In the genomic region with DNA sequence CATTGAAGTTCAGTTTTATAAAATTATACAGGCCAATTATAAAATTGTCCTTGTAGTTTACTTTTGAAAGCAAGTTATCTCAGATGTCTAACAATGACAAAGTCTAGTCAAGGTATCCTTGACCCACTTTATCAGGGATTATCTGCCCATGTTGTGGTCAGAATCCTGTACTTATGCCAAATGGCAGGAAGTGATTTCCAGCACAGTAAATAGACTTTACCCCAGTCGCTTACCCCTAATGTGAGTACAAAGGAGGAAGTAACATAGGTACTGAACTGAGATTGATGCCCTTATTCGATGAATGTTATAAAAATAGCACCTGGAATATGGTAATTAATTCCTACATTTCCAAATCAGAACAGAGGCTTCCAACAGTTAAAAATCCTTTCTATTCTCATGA, we compare ENCODE assay signal across 20 cellular contexts.
DNase-seq lines count a peak whose midpoint lies in the region; ATAC-seq and TF ChIP-seq lines count a peak whose summit lies in the region.
"Had no signal": no experiment of that assay in that cellular context is flagged by ENCODE, and none has a peak within 500 bp of the region (broad histone marks: within the 10 kb centered on the region; RNA-seq: fewer than 3 reads in every experiment).

No MANE protein-coding gene starts in this region.

- H3K36me3 ChIP-seq in Karpas-422 (ENCODE audit: insufficient read depth, low read length) (no peaks in the 10 kb centered on the region), PC-3 (ENCODE audit: low read depth, low read length) (no peaks in the 10 kb centered on the region), MG63 (no peaks in the 10 kb centered on the region), SK-N-SH (replicated peaks in 1 of 2; ENCODE audit: control insufficient read depth in 1 of 2, insufficient read depth in 2 of 2, low read length in 1 of 2) (no peaks in the 10 kb centered on the region)

- WGBS in SK-N-SH (ENCODE audit: low lambda C conversion rate), result 8% methylated on average over 2 of the region's 2 CpGs

- no peak for TF ChIP-seq RAD21 in SK-N-SH (IDR thresholded peaks at IDR 0.05; ENCODE audit: low read length)

- H3K9me3 ChIP-seq in Karpas-422 (ENCODE audit: low read length), result peaks cover 62% of the 10 kb centered on the region
- H3K9me3 ChIP-seq in PC-3 (ENCODE audit: low read length), result no peaks in the 10 kb centered on the region
- no peaks in the 10 kb centered on the region for H3K9me3 ChIP-seq in MG63
- no peaks in the 10 kb centered on the region for H3K9me3 ChIP-seq in SK-N-SH
- H3K9me3 ChIP-seq: Caco-2 had no signal

- H3K27me3 Mint-ChIP-seq in Calu3 (ENCODE audit: unreplicated experiment), result no peaks in the 10 kb centered on the region
- H3K27me3 Mint-ChIP-seq: CD4-positive, alpha-beta T cell had no signal

- no peaks in the 10 kb centered on the region for H3K4me1 ChIP-seq in Karpas-422 (ENCODE audit: low read length)
- peaks cover 11% of the 10 kb centered on the region for H3K4me1 ChIP-seq in PC-3 (ENCODE audit: insufficient read depth, low read length)
- no peaks in the 10 kb centered on the region for H3K4me1 ChIP-seq in SK-N-SH (ENCODE audit: control insufficient read depth in 1 of 2, insufficient read depth in 2 of 2, low read depth in 1 of 2, low read length in 1 of 2)
- H3K4me1 ChIP-seq: Caco-2 had no signal

- H3K4me2 ChIP-seq in Karpas-422 (ENCODE audit: low read depth, low read length, poor library complexity, severe bottlenecking) (no peak overlapping the region), PC-3 (ENCODE audit: low read length) (peak overlapping the region; percentile 27), SK-N-SH (no peak overlapping the region)

- H3K27me3 ChIP-seq in Karpas-422 (ENCODE audit: low read length) (no peaks in the 10 kb centered on the region), PC-3 (ENCODE audit: low read length) (no peaks in the 10 kb centered on the region), MG63 (no peaks in the 10 kb centered on the region), SK-N-SH (ENCODE audit: insufficient read depth) (no peaks in the 10 kb centered on the region)

- H3F3A ChIP-seq in PC-3 (ENCODE audit: low read length, unreplicated experiment) (no peaks in the 10 kb centered on the region), SK-N-SH (replicated peaks; ENCODE audit: insufficient read depth) (no peaks in the 10 kb centered on the region)

- H3K9me3 Mint-ChIP-seq in Calu3 (ENCODE audit: low read depth, unreplicated experiment), result peaks cover 2% of the 10 kb centered on the region

- no TSS peak for BruUV-seq in Calu3 (replicated peaks; lab: Mats Ljungman, UMichigan)
- BruUV-seq in PC-3 (replicated peaks; lab: Mats Ljungman, UMichigan), result no TSS peak

- no peak overlapping the region for H3K27ac ChIP-seq in Karpas-422 (ENCODE audit: low read length)
- no peak overlapping the region for H3K27ac ChIP-seq in PC-3 (ENCODE audit: low read length)
- H3K27ac ChIP-seq in SK-N-SH (ENCODE audit: low read depth in 2 of 2, low read length in 1 of 2), result no peak overlapping the region
- H3K27ac ChIP-seq: C4-2B, GM23248, HL-60 had no signal

- CTCF ChIA-PET in Calu3 (lab: Charles Lee), result no interaction called here
- CTCF ChIA-PET in PC-3 (lab: Charles Lee), result no interaction called here
- CTCF ChIA-PET in SK-N-SH (lab: Yijun Ruan, JAX), result no interaction called here

- no peak for TF ChIP-seq EP300 in SK-N-SH (IDR thresholded peaks at IDR 0.05; ENCODE audit: borderline replicate concordance in 1 of 2, low read depth in 1 of 2, low read length in 1 of 2)

- DNase-seq in Calu3 (no peak), Karpas-422 (no peak), PC-3 (peak; percentile 56), mucosa of gallbladder (ENCODE audit: low spot score) (peak; percentile 25), MG63 (no peak), NOMO-1 treated with dmso at 0.1 percent for 144 hours (lab: John Stamatoyannopoulos, UW; ENCODE audit: unreplicated experiment) (no peak), SK-N-SH (no peak)
- DNase-seq: AML-193; Caco-2; CD4-positive, alpha-beta T cell; DMS153; DND-41; EL; GM23248; HCEC 1CT; KG1 had no signal

- H3K79me2 ChIP-seq in Karpas-422 (ENCODE audit: low read length), result no peaks in the 10 kb centered on the region
- no peaks in the 10 kb centered on the region for H3K79me2 ChIP-seq in PC-3 (ENCODE audit: low read length)
- H3K79me2 ChIP-seq in SK-N-SH (ENCODE audit: insufficient read depth), result no peaks in the 10 kb centered on the region

- H3K9me2 ChIP-seq in Karpas-422 (replicated peaks; ENCODE audit: insufficient read depth, low read length) (no peaks in the 10 kb centered on the region), PC-3 (replicated peaks; ENCODE audit: low read length) (no peaks in the 10 kb centered on the region), SK-N-SH (no peaks in the 10 kb centered on the region)

- H3K9ac ChIP-seq in Karpas-422 (ENCODE audit: low read length), result no peak overlapping the region
- no peak overlapping the region for H3K9ac ChIP-seq in PC-3 (ENCODE audit: low read length)
- no peak overlapping the region for H3K9ac ChIP-seq in SK-N-SH
- H3K9ac ChIP-seq: GM23248 had no signal

- 0 out of 2 replicates have a peak overlapping the region, but pooled peaks have one; percentile 4 for H3K4me3 ChIP-seq in Karpas-422 (ENCODE audit: low read length)
- no peak overlapping the region for H3K4me3 ChIP-seq in PC-3 (ENCODE audit: low read length)
- no peak overlapping the region for H3K4me3 ChIP-seq in MG63
- no peak overlapping the region for H3K4me3 ChIP-seq in SK-N-SH (ENCODE audit: low read depth in 2 of 2, low read length in 1 of 2)
- H3K4me3 ChIP-seq: GM12878, GM23248 had no signal

- peak overlapping the region; percentile 58 for H3K27ac Mint-ChIP-seq in Calu3 (ENCODE audit: unreplicated experiment)
- H3K27ac Mint-ChIP-seq: CD4-positive, alpha-beta T cell had no signal

- H4K20me1 ChIP-seq in Karpas-422 (ENCODE audit: insufficient read depth, low read depth, low read length) (no peaks in the 10 kb centered on the region), PC-3 (ENCODE audit: low read length) (no peaks in the 10 kb centered on the region), SK-N-SH (ENCODE audit: insufficient read depth) (no peaks in the 10 kb centered on the region)

- H3K4me1 Mint-ChIP-seq in Calu3 (ENCODE audit: low read depth, unreplicated experiment), result peaks cover 9% of the 10 kb centered on the region

- intact Hi-C loops in Calu3 (cut with micrococcal nuclease; ENCODE audit: unreplicated experiment) (no loop called here), PC-3 (cut with micrococcal nuclease) (no loop called here)

- POLR2A ChIA-PET in PC-3 (lab: Charles Lee; ENCODE audit: unreplicated experiment), result no interaction called here
- POLR2A ChIA-PET in SK-N-SH (lab: Yijun Ruan, JAX), result no interaction called here

- TF ChIP-seq CTCF in Calu3 (IDR thresholded peaks at IDR 0.05; ENCODE audit: unreplicated experiment), result no peak
- TF ChIP-seq CTCF in PC-3 (conservative IDR thresholded peaks at IDR 0.05; ENCODE audit: low read depth, low read length), result no peak
- no peak for TF ChIP-seq CTCF in SK-N-SH (IDR thresholded peaks at IDR 0.05)

- H2AFZ ChIP-seq in Karpas-422 (ENCODE audit: low read length) (no peak overlapping the region; the same call in 1 of the 2 replicates), PC-3 (ENCODE audit: low read length) (no peak overlapping the region), SK-N-SH (ENCODE audit: low read depth) (no peak overlapping the region)
- H2AFZ ChIP-seq: GM23248 had no signal

- H3K4me3 Mint-ChIP-seq in Calu3 (ENCODE audit: low read depth, unreplicated experiment), result no peak overlapping the region
- H3K4me3 Mint-ChIP-seq: CD4-positive, alpha-beta T cell had no signal

- H3K36me3 Mint-ChIP-seq in Calu3 (ENCODE audit: insufficient read depth, unreplicated experiment), result no peaks in the 10 kb centered on the region

- ATAC-seq in PC-3 (no peak; the same call in 1 of the 2 replicates), GM21825 (IDR thresholded peaks at IDR 0.05; ENCODE audit: unreplicated experiment) (no peak)
- ATAC-seq: GM12878 had no signal

TF ChIP-seq in SK-N-SH, 30 proteins besides CTCF, POLR2A, EP300 and RAD21:
- TF ChIP-seq RFX5 (IDR thresholded peaks at IDR 0.05; ENCODE audit: low read length) (no peak), JUND (IDR thresholded peaks at IDR 0.05) (no peak), TEAD4 (IDR thresholded peaks at IDR 0.05; ENCODE audit: borderline replicate concordance, insufficient read depth) (no peak), SIN3A (IDR thresholded peaks at IDR 0.05; ENCODE audit: borderline replicate concordance, low read depth, low read length) (no peak), EZH2phosphoT487 (IDR thresholded peaks at IDR 0.05; ENCODE audit: borderline replicate concordance, low read depth) (no peak)

Comparison
In these comparisons a context has a peak if more than half of its experiments do, and no peak if none do; other contexts are left out.
1. DNase-seq: peak in PC-3 (single experiment) and mucosa of gallbladder (single experiment); none in Calu3 (single experiment), Karpas-422 (single experiment), MG63 (single experiment), NOMO-1 treated with dmso at 0.1 percent for 144 hours (single experiment) and SK-N-SH (single experiment).